19 cellular contexts compared by ENCODE assay signal in genomic region chr17:20457848-20458381, GRCh38. TPM values are rescaled to one million over a fixed set of nuclear protein-coding genes. Genes with fewer than 3 reads are reported as not detected.
"Had no signal": no experiment of that assay in that cellular context is flagged by ENCODE, and none has a peak within 500 bp of the region (broad histone marks: within the 10 kb centered on the region; RNA-seq: fewer than 3 reads in every experiment).

No MANE protein-coding gene starts in this region.

RNA-seq across cellular contexts. Expression of gene LGALS9B, which starts 9.4 kb away (rescaled TPM):
- total RNA-seq: activated B cell treated with CpG ODN at 0.5 μM for 24 hours; activated CD4-positive, alpha-beta memory T cell treated with anti-CD3 and anti-CD28 coated beads for 36 hours; activated CD4-positive, alpha-beta T cell treated with anti-CD3 and anti-CD28 coated beads, Interleukin-2, amount 10 ng/mL, durations not matched to agents 24 days and 14 days; activated CD8-positive, alpha-beta memory T cell treated with anti-CD3 and anti-CD28 coated beads for 36 hours; activated CD8-positive, alpha-beta T cell treated with anti-CD3 and anti-CD28 coated beads for 36 hours; activated naive CD4-positive, alpha-beta T cell treated with anti-CD3 and anti-CD28 coated beads for 36 hours; activated naive CD4-positive, alpha-beta T cell treated with anti-CD3 and anti-CD28 coated beads, Interleukin-2, amount 50 U/mL, for 72 hours; activated naive CD8-positive, alpha-beta T cell treated with anti-CD3 and anti-CD28 coated beads for 36 hours; activated T-cell treated with anti-CD3 and anti-CD28 coated beads, Interleukin-2, amount 50 U/mL, for 4 hours; activated T-cell treated with anti-CD3 and anti-CD28 coated beads, Interleukin-2, amount 50 U/mL, for 72 hours; activated T-helper 1 cell treated with anti-CD3 and anti-CD28 coated beads, Interleukin-12 subunit alpha, Interleukin-12 subunit beta, Interleukin-2, Interleukin-4 antibody, amounts not matched to agents 30 ng/mL and 10 ng/mL and 1 ng/mL, durations not matched to agents 14 hours and 24 hours and 36 hours; activated T-helper 17 cell treated with anti-CD3 and anti-CD28 coated beads, Interleukin-2, amount 50 U/mL, for 72 hours; adrenal gland; astrocyte; body of pancreas; cardiac muscle cell; chondrocyte; T-helper 1 cell treated with Interleukin-12 subunit alpha and Interleukin-12 subunit beta and Interleukin-4 antibody, amounts not matched to agents 30 ng/mL and 1 ng/mL, for 36 hours; T-helper 17 cell had no signal
- polyA plus RNA-seq: cardiac muscle cell had no signal
